ENCODE assay signal across 1 cellular context in the genomic region with DNA sequence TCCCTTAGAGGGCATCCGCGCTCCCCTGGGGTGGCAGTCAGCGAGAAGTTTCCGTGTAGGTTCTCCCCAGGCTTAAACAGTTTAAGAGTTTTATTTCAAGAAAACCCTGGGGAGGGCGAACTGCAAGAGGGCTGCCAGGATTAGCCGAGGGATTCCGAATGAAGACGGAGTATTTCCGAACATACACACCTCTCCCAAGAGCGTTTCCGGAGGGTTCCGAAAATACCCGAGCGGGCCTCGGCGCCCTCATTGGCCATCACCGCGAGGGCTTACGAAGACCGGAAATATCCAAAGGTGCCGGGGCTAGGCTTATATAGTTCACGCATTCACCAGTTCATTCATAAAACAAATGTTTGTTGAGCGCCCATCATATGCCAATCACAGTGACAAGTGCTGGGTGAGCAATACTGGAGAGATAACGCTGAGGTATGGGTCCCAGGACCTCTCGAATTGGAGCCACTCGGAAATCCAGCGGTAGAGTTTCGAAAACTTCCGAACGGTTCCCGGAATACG.
TF ChIP-seq lines count a peak whose summit lies in the region.

No MANE protein-coding gene starts in this region.

TF ChIP-seq in endothelial cell of umbilical vein, 7 proteins besides CTCF, POLR2A, EP300 and RAD21:
- TF ChIP-seq GATA2 (IDR thresholded peaks at IDR 0.05; ENCODE audit: insufficient read depth, insufficient read length, low read depth, low read length): no peak
- no peak for TF ChIP-seq MYC (IDR thresholded peaks at IDR 0.05; ENCODE audit: low read depth, low read length)
- no peak for TF ChIP-seq EZH2 (IDR thresholded peaks at IDR 0.05; ENCODE audit: borderline replicate concordance, low read depth, low read length, severe bottlenecking)
